Comparison of ENCODE assay signal across 8 cellular contexts in the genomic region with DNA sequence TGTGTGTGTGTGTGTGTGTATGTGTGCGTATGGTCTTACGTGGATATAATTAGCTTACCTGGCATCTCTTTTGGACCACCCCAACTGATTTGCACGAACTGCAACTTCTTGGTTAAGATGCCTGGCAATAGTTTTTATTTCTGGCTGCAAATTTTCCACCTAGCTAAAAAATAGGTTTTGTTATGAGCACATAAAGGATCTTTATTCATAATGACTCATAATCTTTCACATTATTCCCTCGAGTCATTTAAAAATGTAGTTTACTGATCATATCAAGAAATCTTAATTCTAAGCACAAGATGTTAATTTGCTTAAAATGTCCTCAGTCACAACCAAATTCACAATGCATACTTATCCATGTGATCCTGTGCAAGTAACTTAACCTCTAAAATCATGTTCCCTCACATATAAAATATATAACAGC. TPM values are rescaled to one million over a fixed set of nuclear protein-coding genes. Genes with fewer than 3 reads are reported as not detected.
A peak's percentile ranks its signal among the peaks of the same experiment; 100 is the strongest.
DNase-seq lines count a peak whose midpoint lies in the region; ATAC-seq, FAIRE-seq and TF ChIP-seq lines count a peak whose summit lies in the region.

No MANE protein-coding gene starts in this region.

- peaks cover 14% of the 10 kb centered on the region for H3K36me3 ChIP-seq in endodermal cell (ENCODE audit: control insufficient read depth, insufficient read depth, low read length)
- H3K36me3 ChIP-seq in pancreas, result no peaks in the 10 kb centered on the region

- no peak for ATAC-seq in pancreas

- H3K9ac ChIP-seq in endodermal cell (ENCODE audit: extremely low read depth, low read length, poor library complexity, severe bottlenecking), result peak overlapping the region; percentile 85

- DNase-seq in RKO (ENCODE audit: low spot score) (peak; percentile 50), endodermal cell (no peak), pancreas (no peak), HTR-8/SVneo (ENCODE audit: insufficient read length, low spot score) (no peak), ACHN (no peak), kidney glomerular epithelial cell (lab: John Stamatoyannopoulos, UW) (no peak), frontal cortex (ENCODE audit: low spot score in 2 of 2) (no peak)

- 93 to 100% methylated on average over 2 to 4 of the region's 4 CpGs for WGBS in endodermal cell (ENCODE audit: insufficient coverage in 1 of 2, insufficient read length in 1 of 2), 2 experiments
- WGBS in pancreas, 2 donors, result 29 to 38% methylated on average over 4 of the region's 4 CpGs

- no peak for FAIRE-seq in pancreas (lab: Jason Lieb, UNC)
- no peak for FAIRE-seq in HTR-8/SVneo (lab: Jason Lieb, UNC)
- FAIRE-seq in frontal cortex (lab: Jason Lieb, UNC), result no peak

- no peak overlapping the region for H3K27ac ChIP-seq in endodermal cell (ENCODE audit: low read depth, low read length)
- H3K27ac ChIP-seq in pancreas, result peak overlapping the region; percentile 92 to 98 (median 96)

- TF ChIP-seq CTCF in endodermal cell (conservative IDR thresholded peaks at IDR 0.05) (no peak), pancreas (IDR thresholded peaks at IDR 0.05) (no peak)

- peak overlapping the region; percentile 85 for H3K4me3 Mint-ChIP-seq in endodermal cell

- H3K36me3 Mint-ChIP-seq in endodermal cell (ENCODE audit: low read depth), result peaks cover 16% of the 10 kb centered on the region

- peak overlapping the region; percentile 81 for H3K27ac Mint-ChIP-seq in endodermal cell

- H3K4me1 Mint-ChIP-seq in endodermal cell, result peaks cover 21% of the 10 kb centered on the region

- in situ Hi-C loops in ACHN (cut with HindIII; ENCODE audit: low pct_ligation_motif_present, low pct_unique_long_range_greater_than_20kb, low sequenced_read_pairs), result no loop called here

- intact Hi-C loops in pancreas (cut with DNase I), result no loop called here

- H3K9me3 ChIP-seq in endodermal cell (ENCODE audit: control insufficient read depth, low read length) (no peaks in the 10 kb centered on the region), pancreas (no peaks in the 10 kb centered on the region)

- no peaks in the 10 kb centered on the region for H3K27me3 Mint-ChIP-seq in endodermal cell (ENCODE audit: insufficient read depth)

- no peaks in the 10 kb centered on the region for H3K27me3 ChIP-seq in endodermal cell (ENCODE audit: control insufficient read depth, insufficient read depth, low read length, poor library complexity, severe bottlenecking)
- no peaks in the 10 kb centered on the region for H3K27me3 ChIP-seq in pancreas

- H3K4me3 ChIP-seq in GM08714 (ENCODE audit: low read length), result peak overlapping the region; percentile 88; the same call in 1 of the 2 replicates
- H3K4me3 ChIP-seq in endodermal cell (ENCODE audit: low read length), result peak overlapping the region; percentile 91
- H3K4me3 ChIP-seq in pancreas, result peak overlapping the region; percentile 35 to 88 (median 78)

- H3K9me3 Mint-ChIP-seq in endodermal cell, result no peaks in the 10 kb centered on the region

- H3K4me1 ChIP-seq in endodermal cell (ENCODE audit: control insufficient read depth, insufficient read depth, low read length) (peaks cover 2% of the 10 kb centered on the region), pancreas (peaks cover 6 to 15% (median 9%) of the 10 kb centered on the region in 3 donors)

RNA-seq across cellular contexts. Expression of gene COX18, which starts 1.5 kb away (rescaled TPM):
- 10 to 100 TPM; 14.1 to 15.0 TPM for total RNA-seq in endodermal cell
- 18.6 TPM for polyA plus RNA-seq in endodermal cell (2013, experiment 1 of 2)
- polyA plus RNA-seq in endodermal cell (2013, experiment 2 of 2), result 18.3 TPM
- total RNA-seq in pancreas, result 1 to 10 TPM; 6.3 to 9.6 (median 7.7) TPM
- 1 to 10 TPM; 4.7 to 5.3 TPM for polyA plus RNA-seq in pancreas
- total RNA-seq in frontal cortex, result 26.1 TPM
